ENCODE assay signal across 25 cellular contexts in genomic region chr1:210633140-210633539, GRCh38.
DNase-seq lines count a peak whose midpoint lies in the region; ATAC-seq and TF ChIP-seq lines count a peak whose summit lies in the region.
"Had no signal": no experiment of that assay in that cellular context is flagged by ENCODE, and none has a peak within 500 bp of the region (broad histone marks: within the 10 kb centered on the region; RNA-seq: fewer than 3 reads in every experiment).

No MANE protein-coding gene starts in this region.

- peak overlapping the region; percentile 82 for H3K27ac Mint-ChIP-seq in progenitor cell of endocrine pancreas
- no peak overlapping the region for H3K27ac Mint-ChIP-seq in stimulated activated naive CD8-positive, alpha-beta T cell treated with anti-CD3 and anti-CD28 coated beads, Interleukin-15, amount 100 ng/mL, for 72 hours
- H3K27ac Mint-ChIP-seq: CD14-positive monocyte had no signal

- no peaks in the 10 kb centered on the region for H3K9me3 Mint-ChIP-seq in progenitor cell of endocrine pancreas (ENCODE audit: low read depth)
- no peaks in the 10 kb centered on the region for H3K9me3 Mint-ChIP-seq in stimulated activated naive CD8-positive, alpha-beta T cell treated with anti-CD3 and anti-CD28 coated beads, Interleukin-15, amount 100 ng/mL, for 72 hours

- no peaks in the 10 kb centered on the region for H3K36me3 ChIP-seq in right atrium auricular region
- H3K36me3 ChIP-seq: BE2C, MG63 had no signal

- peaks cover 11% of the 10 kb centered on the region for H3K4me1 Mint-ChIP-seq in progenitor cell of endocrine pancreas (ENCODE audit: low read depth)
- H3K4me1 Mint-ChIP-seq in stimulated activated naive CD8-positive, alpha-beta T cell treated with anti-CD3 and anti-CD28 coated beads, Interleukin-15, amount 100 ng/mL, for 72 hours: no peaks in the 10 kb centered on the region
- H3K4me1 Mint-ChIP-seq: CD14-positive monocyte; CD8-positive, alpha-beta memory T cell had no signal

- peaks cover 0 to 21% of the 10 kb centered on the region in 2 donors for H3K4me1 ChIP-seq in right atrium auricular region

- H3K9me3 ChIP-seq in right atrium auricular region: no peaks in the 10 kb centered on the region
- H3K9me3 ChIP-seq: BE2C, MG63 had no signal

- peak overlapping the region; percentile 58 to 68 for H3K27ac ChIP-seq in right atrium auricular region
- H3K27ac ChIP-seq: RWPE1 had no signal

- H3K36me3 Mint-ChIP-seq in progenitor cell of endocrine pancreas (ENCODE audit: insufficient read depth): no peaks in the 10 kb centered on the region
- H3K36me3 Mint-ChIP-seq: CD14-positive monocyte had no signal

- no peak overlapping the region for H3K4me3 Mint-ChIP-seq in progenitor cell of endocrine pancreas (ENCODE audit: low read depth)
- H3K4me3 Mint-ChIP-seq in stimulated activated naive CD8-positive, alpha-beta T cell treated with anti-CD3 and anti-CD28 coated beads, Interleukin-15, amount 100 ng/mL, for 72 hours: no peak overlapping the region
- H3K4me3 Mint-ChIP-seq: CD14-positive monocyte; CD8-positive, alpha-beta memory T cell had no signal

- no peak overlapping the region for H3K4me3 ChIP-seq in right atrium auricular region
- H3K4me3 ChIP-seq: MG63 had no signal

- peak; percentile 45 for ATAC-seq in Right ventricle myocardium superior (ENCODE audit: poor library complexity)
- no peak for ATAC-seq in Right ventricle myocardium inferior
- no peak for ATAC-seq in stimulated activated naive CD8-positive, alpha-beta T cell treated with anti-CD3 and anti-CD28 coated beads, Interleukin-15, amount 100 ng/mL, for 72 hours
- no peak for ATAC-seq in GM19035 (IDR thresholded peaks at IDR 0.05; ENCODE audit: unreplicated experiment)
- ATAC-seq: Panc1 had no signal

- no peaks in the 10 kb centered on the region for H3K27me3 Mint-ChIP-seq in progenitor cell of endocrine pancreas
- H3K27me3 Mint-ChIP-seq in stimulated activated naive CD8-positive, alpha-beta T cell treated with anti-CD3 and anti-CD28 coated beads, Interleukin-15, amount 100 ng/mL, for 72 hours: no peaks in the 10 kb centered on the region
- H3K27me3 Mint-ChIP-seq: CD8-positive, alpha-beta memory T cell had no signal

- TF ChIP-seq CTCF in right atrium auricular region (IDR thresholded peaks at IDR 0.05) (no peak), progenitor cell of endocrine pancreas (IDR thresholded peaks at IDR 0.05; ENCODE audit: unreplicated experiment) (no peak)

- intact Hi-C loops in Right ventricle myocardium superior (cut with DNase I): no loop called here
- intact Hi-C loops in Right ventricle myocardium inferior (cut with DNase I): no loop called here

- no peaks in the 10 kb centered on the region for H3K27me3 ChIP-seq in right atrium auricular region
- H3K27me3 ChIP-seq: BE2C, MG63 had no signal

- DNase-seq in Right ventricle myocardium superior (no peak), Right ventricle myocardium inferior (ENCODE audit: missing footprints) (no peak), right atrium auricular region (ENCODE audit: low spot score) (no peak), progenitor cell of endocrine pancreas (ENCODE audit: low spot score, unreplicated experiment) (no peak)
- no peak for DNase-seq in stimulated activated CD4-positive, alpha-beta T cell treated with anti-CD3 and anti-CD28 coated beads, Interleukin-15, amount 100 ng/mL, for 24 hours
- DNase-seq in stimulated activated naive CD8-positive, alpha-beta T cell treated with anti-CD3 and anti-CD28 coated beads, Interleukin-15, amount 100 ng/mL, for 72 hours: no peak
- DNase-seq: 8988T; ACHN; BE2C; CD8-positive, alpha-beta memory T cell; DMS 273 treated with DMSO at 0.1 percent for 48 hours; DMS79; EL; GDM1; IMR-90; KG1; MG63; NCI-H1694; NCI-H2029 treated with DMSO at 0.1 percent for 48 hours; NCI-H2227 treated with DMSO at 0.1 percent for 48 hours; NCI-H526 treated with DMSO at 0.1 percent for 48 hours had no signal
